10 cellular contexts compared by ENCODE assay signal in the genomic region with DNA sequence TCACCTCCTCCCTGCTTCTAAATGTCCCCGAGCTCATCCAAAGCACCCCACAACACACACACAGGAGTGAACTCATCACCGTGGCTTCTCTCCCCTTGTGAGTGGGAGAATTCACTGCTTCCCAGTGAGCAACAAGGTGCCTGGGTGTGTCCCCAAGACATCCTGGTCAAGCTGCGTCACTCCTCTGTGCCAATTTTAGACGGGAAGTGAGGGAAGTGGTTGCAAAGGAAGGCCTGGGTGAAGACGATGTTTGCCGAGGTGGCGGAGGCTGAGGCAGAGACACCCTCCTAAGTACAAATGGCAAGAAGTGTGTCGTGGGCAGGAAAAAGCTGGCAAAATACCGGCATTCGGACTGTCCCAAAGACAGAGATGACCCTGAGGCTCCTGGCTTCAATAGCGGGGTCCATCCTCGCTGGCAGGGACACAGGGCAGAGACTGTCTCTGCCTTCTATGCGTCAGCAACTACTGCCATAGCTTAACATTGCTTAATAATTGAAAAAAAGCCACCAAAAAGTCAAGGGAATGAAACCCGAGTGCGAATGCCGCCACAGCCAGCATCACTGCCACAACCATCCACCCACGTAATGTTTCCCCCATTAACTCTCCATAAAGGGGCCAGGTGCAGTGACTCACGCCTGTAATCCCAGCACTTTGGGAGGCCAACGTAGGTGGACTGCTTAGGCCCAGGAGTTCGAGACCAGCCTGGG.
DNase-seq lines count a peak whose midpoint lies in the region; ATAC-seq and TF ChIP-seq lines count a peak whose summit lies in the region.
"Had no signal": no experiment of that assay in that cellular context is flagged by ENCODE, and none has a peak within 500 bp of the region (broad histone marks: within the 10 kb centered on the region; RNA-seq: fewer than 3 reads in every experiment).

No MANE protein-coding gene starts in this region.

- DNase-seq in heart right ventricle (no peak), Right ventricle myocardium inferior (ENCODE audit: missing footprints) (no peak), vagina (ENCODE audit: extremely low spot score in 2 of 2) (peak in 1 of 2 donors; percentile 84), MM.1S (no peak)
- DNase-seq in effector CD4-positive, alpha-beta T cell, result no peak
- DNase-seq: NCI-H146, SK-N-SH had no signal

- peaks cover 0 to 26% (median 0%) of the 10 kb centered on the region in 9 donors for H3K36me3 ChIP-seq in heart right ventricle
- H3K36me3 ChIP-seq in muscle layer of duodenum (ENCODE audit: control insufficient read depth in 1 of 2, insufficient read depth in 2 of 2, low read length in 2 of 2), result peaks cover 6 to 26% of the 10 kb centered on the region in 2 donors
- no peaks in the 10 kb centered on the region for H3K36me3 ChIP-seq in vagina
- H3K36me3 ChIP-seq in MM.1S (replicated peaks; ENCODE audit: insufficient read depth, low read length), result no peaks in the 10 kb centered on the region; the same call in 1 of the 2 replicates

- ATAC-seq in heart right ventricle (peak in 5 of 8 donors; percentile 10 to 65 (median 27)), Right ventricle myocardium inferior (no peak), GM21619 (IDR thresholded peaks at IDR 0.05; ENCODE audit: unreplicated experiment) (no peak)

- H2AFZ ChIP-seq in MM.1S (ENCODE audit: low read length), result no peak overlapping the region

- no peaks in the 10 kb centered on the region for H3F3A ChIP-seq in MM.1S (ENCODE audit: insufficient read depth, low read length)

- no peak overlapping the region for H3K4me3 ChIP-seq in heart right ventricle
- no peak overlapping the region for H3K4me3 ChIP-seq in muscle layer of duodenum (ENCODE audit: low read depth in 1 of 2, low read length in 2 of 2)
- H3K4me3 ChIP-seq in vagina, result no peak overlapping the region
- H3K4me3 ChIP-seq in MM.1S (ENCODE audit: low read length), result no peak overlapping the region

- no peak overlapping the region for H3K9ac ChIP-seq in MM.1S (ENCODE audit: low read length)
- H3K9ac ChIP-seq: SK-N-SH had no signal

- WGBS in heart right ventricle, 2 donors, result 67 to 78% methylated on average over 20 of the region's 20 CpGs

- H3K79me2 ChIP-seq in MM.1S (ENCODE audit: low read length), result peaks cover 38% of the 10 kb centered on the region; the same call in 1 of the 2 replicates

- no peaks in the 10 kb centered on the region for H3K9me2 ChIP-seq in MM.1S (replicated peaks; ENCODE audit: insufficient read depth, low read length)
- H3K9me2 ChIP-seq: SK-N-SH had no signal

- no peak for TF ChIP-seq POLR2A in vagina (IDR thresholded peaks at IDR 0.05)

- H3K27ac ChIP-seq in heart right ventricle (peak overlapping the region; percentile 5 to 96 (median 84)), cingulate gyrus (ENCODE audit: low read depth, low read length) (peak overlapping the region; percentile 13), muscle layer of duodenum (ENCODE audit: low read length) (peak overlapping the region; percentile 7), vagina (peak overlapping the region; percentile 96), MM.1S (ENCODE audit: low read length) (no peak overlapping the region)

- H3K9me3 ChIP-seq in heart right ventricle (no peaks in the 10 kb centered on the region), muscle layer of duodenum (ENCODE audit: control insufficient read depth in 1 of 2, low read length in 2 of 2) (no peaks in the 10 kb centered on the region), vagina (no peaks in the 10 kb centered on the region), MM.1S (replicated peaks; ENCODE audit: insufficient read depth, low read length) (no peaks in the 10 kb centered on the region)
- H3K9me3 ChIP-seq: SK-N-SH had no signal

- no peaks in the 10 kb centered on the region for H3K27me3 ChIP-seq in heart right ventricle
- H3K27me3 ChIP-seq in muscle layer of duodenum (ENCODE audit: low read depth, low read length), result no peaks in the 10 kb centered on the region
- H3K27me3 ChIP-seq in vagina, result no peaks in the 10 kb centered on the region
- no peaks in the 10 kb centered on the region for H3K27me3 ChIP-seq in MM.1S (replicated peaks; ENCODE audit: insufficient read depth, low read length)

- H3K4me1 ChIP-seq in heart right ventricle (peaks cover 23 to 76% (median 53%) of the 10 kb centered on the region in 9 donors), muscle layer of duodenum (ENCODE audit: control insufficient read depth in 1 of 2, insufficient read depth in 2 of 2, low read length in 2 of 2) (peaks cover 0 to 4% of the 10 kb centered on the region in 2 donors), vagina (peaks cover 54% of the 10 kb centered on the region), MM.1S (ENCODE audit: low read length) (no peaks in the 10 kb centered on the region)

- H4K20me1 ChIP-seq in MM.1S (ENCODE audit: insufficient read depth, low read length), result 0 out of 2 replicates have a peak, but pooled peaks cover 4% of the 10 kb centered on the region

- TF ChIP-seq CTCF in heart right ventricle (IDR thresholded peaks at IDR 0.05), result no peak
- TF ChIP-seq CTCF in vagina (IDR thresholded peaks at IDR 0.05), result no peak
- no peak for TF ChIP-seq CTCF in MM.1S (IDR thresholded peaks at IDR 0.05; ENCODE audit: low read length)

- intact Hi-C loops in heart right ventricle (cut with DNase I) (no loop called here), Right ventricle myocardium inferior (cut with DNase I) (no loop called here), vagina (cut with DNase I) (no loop called here)

- no peak overlapping the region for H3K4me2 ChIP-seq in MM.1S (ENCODE audit: low read depth, low read length)
- H3K4me2 ChIP-seq: SK-N-SH had no signal

Comparison
In these comparisons a context has a peak if more than half of its experiments do, and no peak if none do; other contexts are left out.
1. ATAC-seq: peak in heart right ventricle (5 of 8); none in Right ventricle myocardium inferior (single experiment) and GM21619 (single experiment).